ENCODE assay signal across 9 cellular contexts in genomic region chr11:66112640-66113098, GRCh38. TPM values are rescaled to one million over a fixed set of nuclear protein-coding genes. Genes with fewer than 3 reads are reported as not detected.
A peak's percentile ranks its signal among the peaks of the same experiment; 100 is the strongest.
DNase-seq lines count a peak whose midpoint lies in the region; ATAC-seq, FAIRE-seq and TF ChIP-seq lines count a peak whose summit lies in the region.
"Had no signal": no experiment of that assay in that cellular context is flagged by ENCODE, and none has a peak within 500 bp of the region (broad histone marks: within the 10 kb centered on the region; RNA-seq: fewer than 3 reads in every experiment).

No MANE protein-coding gene starts in this region.

- DNase-seq in CD14-positive monocyte (ENCODE audit: low spot score), result peak; percentile 46
- peak; percentile 79 for DNase-seq in M059J (ENCODE audit: low read depth)
- no peak for DNase-seq in GM12878 (ENCODE audit: low read depth, low spot score)
- no peak for DNase-seq in 8988T
- DNase-seq in esophagus muscularis mucosa (ENCODE audit: extremely low spot score), result no peak
- no peak for DNase-seq in activated CD4-positive, alpha-beta T cell treated with anti-CD3 and anti-CD28 coated beads, Interleukin-2, amount 50 U/mL, for 48 hours

- H3K79me2 ChIP-seq in GM12878 (ENCODE audit: control insufficient read depth, insufficient read depth, low read length), result peaks cover 65% of the 10 kb centered on the region

- CTCF ChIA-PET in GM12878 (lab: Yijun Ruan, JAX), result interaction anchor here (0.8 to 12.2 kb wide), 6 partner anchors 12 to 229 kb away, joined by 3 to 109 read pairs (median 6); partner anchors contain the start of gene PACS1

- SMC1A ChIA-PET in GM12878 (lab: Charles Lee; ENCODE audit: uncharacterized antibody, unreplicated experiment), result interaction anchor here (1.0 to 14.6 kb wide), 6 partner anchors 9 to 39 kb away, joined by 3 to 265 read pairs (median 63); partner anchors contain the start of gene PACS1

- RAD21 ChIA-PET in GM12878 (lab: Charles Lee; ENCODE audit: unreplicated experiment), result interaction anchor here (0.8 to 5.8 kb wide), 6 partner anchors 13 to 109 kb away, joined by 3 to 78 read pairs (median 24); partner anchors contain the start of gene PACS1

- H3K9ac ChIP-seq in GM12878 (ENCODE audit: control insufficient read depth, insufficient read depth, low read length), result no peak overlapping the region

- WGBS in GM12878 (ENCODE audit: insufficient coverage, insufficient replicate concordance, low lambda C conversion rate, missing lambda C conversion rate), result 2% methylated on average over 2 of the region's 2 CpGs
- WGBS in mesodermal cell (ENCODE audit: insufficient coverage in 2 of 2), 2 experiments, result 81 to 83% methylated on average over 2 of the region's 2 CpGs
- WGBS in esophagus muscularis mucosa, result 3% methylated on average over 2 of the region's 2 CpGs

- TF ChIP-seq CTCF in CD14-positive monocyte (IDR thresholded peaks at IDR 0.05), result no peak
- no peak for TF ChIP-seq CTCF in GM12878 (IDR thresholded peaks at IDR 0.05 in 2 of 3, conservative IDR thresholded peaks at IDR 0.05 in 1 of 3; ENCODE audit: control insufficient read depth in 2 of 3, extremely low read depth in 1 of 3, insufficient read depth in 1 of 3, low read depth in 3 of 3, low read length in 3 of 3)
- TF ChIP-seq CTCF in esophagus muscularis mucosa (IDR thresholded peaks at IDR 0.05), result no peak

- no peak overlapping the region for H2AFZ ChIP-seq in GM12878 (ENCODE audit: control insufficient read depth, low read depth, low read length)

- peaks cover 72% of the 10 kb centered on the region for H3K4me1 Mint-ChIP-seq in CD14-positive monocyte

- H3K27ac ChIP-seq in GM12878 (ENCODE audit: control insufficient read depth, insufficient read depth) (peak overlapping the region; percentile 88), mesodermal cell (ENCODE audit: low read depth, low read length, severe bottlenecking) (peak overlapping the region; percentile 80), esophagus muscularis mucosa (replicated peaks in 1 of 4) (no peak overlapping the region)

- peaks cover 0 to 19% of the 10 kb centered on the region in 2 donors for H3K36me3 Mint-ChIP-seq in CD14-positive monocyte

- TF ChIP-seq EP300 in GM12878 (IDR thresholded peaks at IDR 0.05; ENCODE audit: borderline replicate concordance in 1 of 2, control insufficient read depth in 1 of 2, low read depth in 2 of 2, low read length in 2 of 2) (peak; percentile 80 to 90; a peak in 3 of 4 replicates), esophagus muscularis mucosa (IDR thresholded peaks at IDR 0.05) (no peak)

- FAIRE-seq in GM12878 (lab: Jason Lieb, UNC), result no peak

- TF ChIP-seq POLR2A in GM12878 (IDR thresholded peaks at IDR 0.05; ENCODE audit: low read depth, low read length) (no peak), esophagus muscularis mucosa (IDR thresholded peaks at IDR 0.05; ENCODE audit: low read depth) (no peak)

- H3K4me3 Mint-ChIP-seq in CD14-positive monocyte, result peak overlapping the region in 1 of 2 donors; percentile 78

- POLR2A ChIA-PET in GM12878 (lab: Charles Lee), result interaction anchor here (1.1 to 10.3 kb wide), 5 partner anchors 11 to 43 kb away, joined by 4 to 91 read pairs (median 15); partner anchors contain the start of gene PACS1

- H3K27me3 Mint-ChIP-seq in CD14-positive monocyte (ENCODE audit: low read depth in 3 of 3), result peaks cover 0 to 6% (median 3%) of the 10 kb centered on the region in 3 donors

- ATAC-seq in GM12878 (peak; percentile 77), GM18511 (IDR thresholded peaks at IDR 0.05; ENCODE audit: unreplicated experiment) (no peak)

- H3K36me3 ChIP-seq in GM12878 (ENCODE audit: control insufficient read depth in 2 of 2, insufficient read depth in 2 of 2, low read length in 1 of 2), result no peaks in the 10 kb centered on the region; a peak in 1 of 4 replicates
- peaks cover 4% of the 10 kb centered on the region for H3K36me3 ChIP-seq in mesodermal cell (ENCODE audit: control insufficient read depth, insufficient read depth, low read length)
- H3K36me3 ChIP-seq in esophagus muscularis mucosa, result no peaks in the 10 kb centered on the region
- H3K36me3 ChIP-seq: Peyer's patch had no signal

- H3K9me3 Mint-ChIP-seq in CD14-positive monocyte, result no peaks in the 10 kb centered on the region

- no TSS peak for BruUV-seq in GM12878 (replicated peaks; lab: Mats Ljungman, UMichigan)

- H3K4me2 ChIP-seq in GM12878 (ENCODE audit: control insufficient read depth, insufficient read depth), result peak overlapping the region; percentile 98

- H3K27ac Mint-ChIP-seq in CD14-positive monocyte, result peak overlapping the region; percentile 85 to 95 (median 90)

- intact Hi-C loops in CD14-positive monocyte (cut with micrococcal nuclease), result loop anchor here in 1 of 2 donors (5.0 kb wide), 1 partner anchor 40 kb away; the partner anchor contains the start of gene PACS1
- intact Hi-C loops in GM12878 (cut with micrococcal nuclease; ENCODE audit: unreplicated experiment), result loop anchor here (1.0 to 2.0 kb wide), 2 partner anchors 24 to 42 kb away; partner anchors contain the start of gene PACS1
- intact Hi-C loops in esophagus muscularis mucosa (cut with DNase I), result no loop called here

- H3K4me3 ChIP-seq in GM12878 (peak overlapping the region; percentile 45), mesodermal cell (ENCODE audit: extremely low read depth, insufficient read depth, low read length, poor library complexity, severe bottlenecking) (no peak overlapping the region), esophagus muscularis mucosa (no peak overlapping the region)
- H3K4me3 ChIP-seq: Peyer's patch had no signal

- no peak for TF ChIP-seq RAD21 in GM12878 (IDR thresholded peaks at IDR 0.05; ENCODE audit: insufficient read depth, low read depth, low read length)

- in situ Hi-C loops in GM12878 (cut with MboI), result no loop called here

- H3K9me3 ChIP-seq in GM12878 (replicated peaks; ENCODE audit: control insufficient read depth, insufficient read depth, low read length) (no peaks in the 10 kb centered on the region), mesodermal cell (ENCODE audit: control insufficient read depth, low read length) (no peaks in the 10 kb centered on the region), esophagus muscularis mucosa (no peaks in the 10 kb centered on the region)
- H3K9me3 ChIP-seq: Peyer's patch had no signal

- H3K27me3 ChIP-seq in GM12878 (replicated peaks in 1 of 2; ENCODE audit: control insufficient read depth in 2 of 2, insufficient read depth in 2 of 2, low read length in 1 of 2), result no peaks in the 10 kb centered on the region
- H3K27me3 ChIP-seq in esophagus muscularis mucosa, result no peaks in the 10 kb centered on the region
- H3K27me3 ChIP-seq: Peyer's patch had no signal

- H3K4me1 ChIP-seq in GM12878 (ENCODE audit: control insufficient read depth, insufficient read depth, low read length) (peaks cover 72% of the 10 kb centered on the region), mesodermal cell (ENCODE audit: control insufficient read depth, insufficient read depth, low read length, poor library complexity, severe bottlenecking) (peaks cover 62% of the 10 kb centered on the region), esophagus muscularis mucosa (peaks cover 21 to 32% (median 29%) of the 10 kb centered on the region in 4 donors)

- H4K20me1 ChIP-seq in GM12878 (ENCODE audit: control insufficient read depth, insufficient read depth), result no peaks in the 10 kb centered on the region

TF ChIP-seq in GM12878, 131 proteins besides CTCF, POLR2A, EP300 and RAD21 (continues in another document):
- TF ChIP-seq IKZF1 (conservative IDR thresholded peaks at IDR 0.05), result peak; percentile 76
- peak in 1 of 2 experiments; percentile 22; a peak in 1 of 4 replicates for TF ChIP-seq BHLHE40 (IDR thresholded peaks at IDR 0.05; ENCODE audit: borderline replicate concordance in 1 of 2, low read depth in 2 of 2, low read length in 1 of 2)
- TF ChIP-seq CHD2 (IDR thresholded peaks at IDR 0.05; ENCODE audit: borderline replicate concordance, low read depth, low read length), result 0 out of 2 replicates have a peak, but pooled peaks have one; percentile 29
- TF ChIP-seq RCOR1 (conservative IDR thresholded peaks at IDR 0.05; ENCODE audit: low read depth, low read length), result 0 out of 2 replicates have a peak, but pooled peaks have one; percentile 62
- no peak for TF ChIP-seq CHD1 (IDR thresholded peaks at IDR 0.05; ENCODE audit: low read depth, low read length)
- peak; percentile 88 for TF ChIP-seq BCL11A (IDR thresholded peaks at IDR 0.05; ENCODE audit: low read depth, low read length)
- peak; percentile 55; the same call in 1 of the 3 replicates for TF ChIP-seq POU2F2 (IDR thresholded peaks at IDR 0.05; ENCODE audit: borderline replicate concordance, low read depth, low read length)
- TF ChIP-seq SPI1 (IDR thresholded peaks at IDR 0.05; ENCODE audit: borderline replicate concordance, insufficient read depth, low read depth, low read length), result peak; percentile 95
- TF ChIP-seq MTA2 (IDR thresholded peaks at IDR 0.05; ENCODE audit: low read depth), result peak; percentile 75
- TF ChIP-seq JUNB (IDR thresholded peaks at IDR 0.05), result peak; percentile 81
- peak; percentile 68 for TF ChIP-seq EED (IDR thresholded peaks at IDR 0.05; ENCODE audit: low read depth)
- TF ChIP-seq MEF2A (IDR thresholded peaks at IDR 0.05; ENCODE audit: insufficient read depth, low read depth, low read length), result peak; percentile 84; the same call in 1 of the 2 replicates
- TF ChIP-seq NR2F1 (conservative IDR thresholded peaks at IDR 0.05), result peak; percentile 82

RNA-seq across cellular contexts. Expression of gene PACS1, which starts 42.6 kb away (rescaled TPM):
- 10 to 100 TPM in 1 of 2 donors, 1 to 10 TPM in 1; 8.1 to 12.4 TPM for polyA plus RNA-seq in CD14-positive monocyte
- total RNA-seq in M059J (2014; rRNA removed; shearing (Covaris generic)), result 24.2 and 32.7 TPM in 2 replicates
- total RNA-seq in GM12878 (2013; cell fraction: nucleolus; rRNA removed), result 218 and 227 TPM in 2 replicates
- total RNA-seq in GM12878 (2014; rRNA removed), result 11.4 and 14.7 TPM in 2 replicates
- total RNA-seq in GM12878 (2014; rRNA removed; fragmentation: Illumina TruSeq; extraction: Trizol), result 13.9 and 15.0 TPM in 2 replicates
- 71.9 and 74.3 TPM in 2 replicates for total RNA-seq in GM12878 (2021)
- 39.8 TPM for polyA plus RNA-seq in GM12878 (2011; ENCODE audit: low read depth)
- 22.3 and 27.2 TPM in 2 replicates for polyA plus RNA-seq in GM12878 (2011; rRNA removed)
- 22.9 and 29.1 TPM in 2 replicates for polyA plus RNA-seq in GM12878 (2011; cell fraction: cytosol; rRNA removed)
- polyA plus RNA-seq in GM12878 (2011; cell fraction: nucleus; rRNA removed), result 54.4 and 80.0 TPM in 2 replicates
- 74.3 and 85.8 TPM in 2 replicates for polyA plus RNA-seq in GM12878 (2012)
- 24.8 and 40.1 TPM in 2 replicates for polyA plus RNA-seq in GM12878 (2014; fragmentation: Illumina TruSeq; extraction: Trizol)
- polyA plus RNA-seq in GM12878 (2014; fragmentation: Nextera tagmentation; extraction: Ambion mirVana), result 1 to 10 TPM; 1.1 to 1.2 TPM
- polyA plus RNA-seq in GM12878 (2014; rRNA removed), result 30.3 and 35.6 TPM in 2 replicates
- polyA plus RNA-seq in GM12878 (2016; fragmentation: Nextera tagmentation; extraction: Ambion mirVana), result 10 to 100 TPM; 16.5 to 19.3 TPM
- 69.0 and 103 TPM in 2 replicates for polyA minus RNA-seq in GM12878 (2011; rRNA and poly(A)+ RNA removed)
- polyA minus RNA-seq in GM12878 (2011; cell fraction: cytosol; rRNA and poly(A)+ RNA removed), result 39.8 and 50.6 TPM in 2 replicates
- polyA minus RNA-seq in GM12878 (2011; cell fraction: nucleus; rRNA and poly(A)+ RNA removed), result 40.5 and 66.1 TPM in 2 replicates
- 94.8 TPM for polyA plus RNA-seq in mesodermal cell (2013, experiment 1 of 2)
- polyA plus RNA-seq in mesodermal cell (2013, experiment 2 of 2), result 81.1 TPM
- 10 to 100 TPM; 37.1 to 97.8 (median 54.3) TPM for total RNA-seq in esophagus muscularis mucosa

Comparison
In these comparisons a context has a peak if more than half of its experiments do, and no peak if none do; other contexts are left out.
1. DNase-seq: peak in CD14-positive monocyte (single experiment) and M059J (single experiment); none in GM12878 (single experiment), 8988T (single experiment), esophagus muscularis mucosa (single experiment) and activated CD4-positive, alpha-beta T cell treated with anti-CD3 and anti-CD28 coated beads, Interleukin-2, amount 50 U/mL, for 48 hours (0 of 2).
2. H3K27ac ChIP-seq: peak in GM12878 (single experiment) and mesodermal cell (single experiment); none in esophagus muscularis mucosa (0 of 4).